ENCODE assay signal across 8 cellular contexts in genomic region chrX:56773522-56774060, GRCh38. TPM values are rescaled to one million over a fixed set of nuclear protein-coding genes. Genes with fewer than 3 reads are reported as not detected.
DNase-seq lines count a peak whose midpoint lies in the region; ATAC-seq, FAIRE-seq and TF ChIP-seq lines count a peak whose summit lies in the region.
"Not testable (repeated sequence)": the region's sequence is repeated elsewhere in the genome, so short reads cannot be mapped to it uniquely, and the experiment has no call there.

No MANE protein-coding gene starts in this region.

- H3K27ac ChIP-seq in small intestine (ENCODE audit: low read depth in 1 of 2, low read length in 1 of 2), result not testable (repeated sequence)

- H3K27me3 ChIP-seq in small intestine (ENCODE audit: control insufficient read depth in 2 of 2, insufficient read depth in 2 of 2, low read length in 2 of 2), result not testable (repeated sequence)

- peak; percentile 92 for FAIRE-seq in small intestine (lab: Jason Lieb, UNC)

- DNase-seq in left colon, small intestine: not testable (repeated sequence)

- not testable (repeated sequence) for TF ChIP-seq POLR2A in GM18505 (IDR thresholded peaks at IDR 0.05; ENCODE audit: borderline replicate concordance, extremely low read depth, insufficient read depth, insufficient read length)

- H3K4me3 ChIP-seq in small intestine (ENCODE audit: low read depth in 1 of 2, low read length in 2 of 2), result not testable (repeated sequence)

- no CpG with 5 or more reads among the region's 24 CpGs for WGBS in small intestine, 3 donors

- H3K4me1 ChIP-seq in small intestine (ENCODE audit: control insufficient read depth in 2 of 2, insufficient read depth in 1 of 2, low read depth in 1 of 2, low read length in 1 of 2), result not testable (repeated sequence)

- not testable (repeated sequence) for H3K36me3 ChIP-seq in small intestine (ENCODE audit: control insufficient read depth in 2 of 2, insufficient read depth in 2 of 2, low read length in 2 of 2)

- peak; percentile 35 for ATAC-seq in GM18505 (IDR thresholded peaks at IDR 0.05; ENCODE audit: unreplicated experiment)
- ATAC-seq in GM18909 (IDR thresholded peaks at IDR 0.05; ENCODE audit: poor library complexity, unreplicated experiment), result peak; percentile 41
- peak; percentile 16 for ATAC-seq in GM19468 (IDR thresholded peaks at IDR 0.05; ENCODE audit: extremely low read depth, unreplicated experiment)
- ATAC-seq in HG02571 (IDR thresholded peaks at IDR 0.05; ENCODE audit: unreplicated experiment), result peak; percentile 19
- ATAC-seq in HG03064 (IDR thresholded peaks at IDR 0.05; ENCODE audit: low read depth, unreplicated experiment), result peak; percentile 33
- ATAC-seq in HG03558 (IDR thresholded peaks at IDR 0.05; ENCODE audit: extremely low read depth, unreplicated experiment), result peak; percentile 20
- ATAC-seq in left colon, result peak; percentile 70

- H3K9me3 ChIP-seq in small intestine (ENCODE audit: control insufficient read depth, low read depth), result not testable (repeated sequence)

- intact Hi-C loops in left colon (cut with DNase I, micrococcal nuclease), result not testable (repeated sequence)

RNA-seq across cellular contexts. Expression of gene NBDY, which starts 44.5 kb away (rescaled TPM):
- 10 to 100 TPM; 18.9 to 20.1 TPM for total RNA-seq in left colon
- 10 to 100 TPM; 11.9 to 24.5 (median 17.3) TPM for polyA plus RNA-seq in small intestine

Comparison
In these comparisons a context has a peak if more than half of its experiments do, and no peak if none do; other contexts are left out.
1. ATAC-seq: peak in every context shown above with its lines; median percentile 70 in left colon; 41 in GM18909; 35 in GM18505; 33 in HG03064; 20 in HG03558; 19 in HG02571; 16 in GM19468.